8 cellular contexts compared by ENCODE assay signal in the genomic region with DNA sequence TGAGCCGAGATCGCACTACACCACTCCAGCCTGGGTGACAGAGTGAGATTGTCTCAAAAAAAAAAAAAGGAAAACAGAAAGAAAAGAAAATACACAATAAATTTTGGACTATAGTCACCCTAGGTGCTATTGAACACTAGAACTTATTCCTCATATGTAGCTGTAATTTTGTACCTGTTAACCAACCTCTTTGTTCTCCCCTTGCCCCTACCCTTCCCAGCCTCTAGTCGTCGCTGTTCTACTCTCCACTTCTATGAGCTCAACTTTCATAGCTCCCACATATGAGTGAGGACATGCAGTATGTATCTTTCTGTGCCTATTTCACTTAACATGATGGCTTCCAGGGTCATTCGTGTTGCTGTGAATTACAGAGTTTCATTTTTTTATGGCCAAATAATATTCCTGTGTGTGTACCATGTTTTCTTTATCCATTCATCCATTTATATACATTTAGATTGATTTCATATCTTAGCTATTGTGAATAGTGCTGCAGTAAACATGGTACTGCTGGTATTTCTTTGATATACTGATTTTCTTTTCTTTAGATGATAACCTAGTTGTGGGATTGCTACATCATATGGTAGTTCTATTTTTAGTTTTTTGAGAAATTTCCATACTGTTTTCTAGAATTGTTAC. TPM values are rescaled to one million over a fixed set of nuclear protein-coding genes. Genes with fewer than 3 reads are reported as not detected.
A peak's percentile ranks its signal among the peaks of the same experiment; 100 is the strongest.
DNase-seq lines count a peak whose midpoint lies in the region; ATAC-seq and TF ChIP-seq lines count a peak whose summit lies in the region.

No MANE protein-coding gene starts in this region.

- H3K4me3 ChIP-seq in sigmoid colon = no peak overlapping the region

- no peaks in the 10 kb centered on the region for H3K9me3 ChIP-seq in sigmoid colon

- DNase-seq in stimulated activated CD4-positive, alpha-beta T cell treated with anti-CD3 and anti-CD28 coated beads, Interleukin-12 subunit alpha, Interleukin-12 subunit beta, amount 100 ng/mL, for 4 hours = peak; percentile 6
- no peak for DNase-seq in stimulated activated CD4-positive, alpha-beta T cell treated with anti-CD3 and anti-CD28 coated beads, Interleukin-1b, Interleukin-23, amount 100 ng/mL, for 48 hours
- DNase-seq in NCI-H2029 treated with DMSO at 0.1 percent for 48 hours (lab: John Stamatoyannopoulos, UW) (peak; percentile 70), glomerular visceral epithelial cell (ENCODE audit: extremely low spot score) (peak; percentile 55), sigmoid colon (no peak), hepatic stellate cell (ENCODE audit: low spot score) (no peak)
- DNase-seq in activated CD4-positive, alpha-beta T cell treated with anti-CD3 and anti-CD28 coated beads, Interleukin-2, amount 50 U/mL, for 48 hours = peak; percentile 12 to 21

- peak; percentile 24 to 80 (median 64) for TF ChIP-seq CTCF in sigmoid colon (IDR thresholded peaks at IDR 0.05)

- H3K27ac ChIP-seq in sigmoid colon = no peak overlapping the region

- TF ChIP-seq POLR2A in sigmoid colon (IDR thresholded peaks at IDR 0.05) = no peak

- WGBS in sigmoid colon, 2 donors = 49 to 64% methylated on average over 5 of the region's 5 CpGs

- intact Hi-C loops in sigmoid colon (cut with DNase I) = loop anchor here (5.0 kb wide), 1 partner anchor 304 kb away; no protein-coding TSS in a partner anchor

- no peaks in the 10 kb centered on the region for H3K27me3 ChIP-seq in sigmoid colon

- peaks cover 13 to 67% (median 27%) of the 10 kb centered on the region in 4 donors for H3K36me3 ChIP-seq in sigmoid colon

- peaks cover 0 to 20% (median 11%) of the 10 kb centered on the region in 4 donors for H3K4me1 ChIP-seq in sigmoid colon

- no peak for ATAC-seq in HG02759 (IDR thresholded peaks at IDR 0.05; ENCODE audit: unreplicated experiment)

- TF ChIP-seq EP300 in sigmoid colon (IDR thresholded peaks at IDR 0.05) = no peak

RNA-seq across cellular contexts. Expression of gene VPS35L, which starts 28.3 kb away (rescaled TPM):
- 10 to 100 TPM; 34.6 to 53.7 (median 47.8) TPM for total RNA-seq in sigmoid colon
- polyA plus RNA-seq in sigmoid colon = 10 to 100 TPM; 21.6 to 41.8 (median 29.6) TPM

Comparison
In these comparisons a context has a peak if more than half of its experiments do, and no peak if none do; other contexts are left out.
1. DNase-seq: peak in stimulated activated CD4-positive, alpha-beta T cell treated with anti-CD3 and anti-CD28 coated beads, Interleukin-12 subunit alpha, Interleukin-12 subunit beta, amount 100 ng/mL, for 4 hours (single experiment), NCI-H2029 treated with DMSO at 0.1 percent for 48 hours (single experiment), activated CD4-positive, alpha-beta T cell treated with anti-CD3 and anti-CD28 coated beads, Interleukin-2, amount 50 U/mL, for 48 hours (2 of 2) and glomerular visceral epithelial cell (single experiment); none in stimulated activated CD4-positive, alpha-beta T cell treated with anti-CD3 and anti-CD28 coated beads, Interleukin-1b, Interleukin-23, amount 100 ng/mL, for 48 hours (single experiment), sigmoid colon (single experiment) and hepatic stellate cell (single experiment).